ENCODE assay signal across 13 cellular contexts in the genomic region with DNA sequence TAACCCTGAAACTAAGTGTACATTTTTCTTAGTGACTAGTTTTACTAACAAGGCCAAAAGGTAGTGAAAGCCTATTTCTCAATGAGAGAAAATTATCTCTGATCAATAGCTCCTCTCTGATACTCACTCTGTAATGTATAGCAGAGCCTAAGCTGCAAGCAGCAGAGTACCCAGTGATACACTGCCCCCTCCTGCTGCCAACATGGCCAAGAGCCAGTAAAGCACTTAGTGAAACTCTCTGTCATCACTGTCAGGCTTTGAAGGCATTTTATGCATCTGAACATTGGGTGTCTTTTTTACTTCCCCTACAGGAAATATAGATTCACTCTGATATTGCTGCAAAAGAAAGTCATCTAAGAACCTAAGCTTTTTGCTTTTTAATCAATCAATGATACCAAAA.
DNase-seq lines count a peak whose midpoint lies in the region; ATAC-seq, FAIRE-seq and TF ChIP-seq lines count a peak whose summit lies in the region.
"Had no signal": no experiment of that assay in that cellular context is flagged by ENCODE, and none has a peak within 500 bp of the region (broad histone marks: within the 10 kb centered on the region; RNA-seq: fewer than 3 reads in every experiment).

No MANE protein-coding gene starts in this region.

- ATAC-seq in WTC11 (peak; percentile 93), GM18517 (IDR thresholded peaks at IDR 0.05; ENCODE audit: unreplicated experiment) (no peak)

- H3K36me3 Mint-ChIP-seq in WTC11 = no peaks in the 10 kb centered on the region
- H3K36me3 Mint-ChIP-seq in nephron (ENCODE audit: low read depth) = no peaks in the 10 kb centered on the region
- H3K36me3 Mint-ChIP-seq: CD4-positive, alpha-beta memory T cell had no signal

- no peak for FAIRE-seq in frontal cortex (lab: Jason Lieb, UNC)

- H3K9me3 Mint-ChIP-seq in WTC11 (no peaks in the 10 kb centered on the region), nephron (no peaks in the 10 kb centered on the region)

- no peak for TF ChIP-seq POLR2A in ovary (IDR thresholded peaks at IDR 0.05)

- H3K27ac ChIP-seq in ovary = no peak overlapping the region
- H3K27ac ChIP-seq: coronary artery, testis had no signal

- POLR2A ChIA-PET in WTC11 (lab: Charles Lee) = no interaction called here

- TF ChIP-seq CTCF in WTC11 (IDR thresholded peaks at IDR 0.05) (no peak), nephron (IDR thresholded peaks at IDR 0.05; ENCODE audit: unreplicated experiment in 3 of 3) (no peak), ovary (IDR thresholded peaks at IDR 0.05) (no peak)

- no peak for TF ChIP-seq EP300 in ovary (IDR thresholded peaks at IDR 0.05)

- DNase-seq in H4 (ENCODE audit: low spot score) (peak; percentile 41), NCI-H2227 (lab: John Stamatoyannopoulos, UW; ENCODE audit: unreplicated experiment) (peak; percentile 47), WTC11 (ENCODE audit: low spot score) (peak; percentile 33), frontal cortex (ENCODE audit: low spot score in 2 of 2) (no peak), ovary (no peak), SIG-M5 treated with dmso at 0.1 percent for 504 hours (lab: John Stamatoyannopoulos, UW; ENCODE audit: unreplicated experiment) (no peak)
- DNase-seq: activated CD4-positive, alpha-beta T cell treated with anti-CD3 and anti-CD28 coated beads, Interleukin-2, amount 50 U/mL, for 48 hours; activated naive CD4-positive, alpha-beta T cell treated with anti-CD3 and anti-CD28 coated beads, Interleukin-2, amount 50 U/mL, for 16 hours; CD4-positive, alpha-beta memory T cell; testis had no signal

- H3K27ac Mint-ChIP-seq in WTC11 (no peak overlapping the region), nephron (peak overlapping the region in 2 of 3 experiments; percentile 15 to 67)
- H3K27ac Mint-ChIP-seq: CD4-positive, alpha-beta memory T cell had no signal

- intact Hi-C loops in ovary (cut with DNase I) = no loop called here

- H3K27me3 Mint-ChIP-seq in WTC11 (ENCODE audit: low read depth) = no peaks in the 10 kb centered on the region
- no peaks in the 10 kb centered on the region for H3K27me3 Mint-ChIP-seq in nephron (ENCODE audit: low read depth)
- H3K27me3 Mint-ChIP-seq: CD4-positive, alpha-beta memory T cell had no signal

- CTCF ChIA-PET in WTC11 (lab: Charles Lee) = interaction anchor here (1.0 kb wide), 1 partner anchor 219 kb away, joined by 5 read pairs; no protein-coding TSS in a partner anchor

- H3K4me3 ChIP-seq in ovary = no peak overlapping the region
- H3K4me3 ChIP-seq: coronary artery, testis had no signal

- no peaks in the 10 kb centered on the region for H3K27me3 ChIP-seq in ovary
- H3K27me3 ChIP-seq: testis had no signal

- no peaks in the 10 kb centered on the region for H3K9me3 ChIP-seq in ovary
- H3K9me3 ChIP-seq: testis had no signal

- H3K36me3 ChIP-seq in ovary = no peaks in the 10 kb centered on the region

- H3K4me1 Mint-ChIP-seq in WTC11 (peaks cover 6% of the 10 kb centered on the region), nephron (peaks cover 5% of the 10 kb centered on the region)
- H3K4me1 Mint-ChIP-seq: CD4-positive, alpha-beta memory T cell had no signal

- H3K4me1 ChIP-seq in ovary (ENCODE audit: insufficient read depth) = no peaks in the 10 kb centered on the region
- H3K4me1 ChIP-seq: testis had no signal

- H3K4me3 Mint-ChIP-seq in WTC11 (no peak overlapping the region), nephron (no peak overlapping the region)
- H3K4me3 Mint-ChIP-seq: CD4-positive, alpha-beta memory T cell had no signal

TF ChIP-seq in WTC11, 78 proteins besides CTCF, POLR2A, EP300 and RAD21:
- TF ChIP-seq MXD4 (CRISPR knock-in tag; IDR thresholded peaks at IDR 0.05; ENCODE audit: borderline replicate concordance) (no peak), ATF1 (CRISPR knock-in tag; IDR thresholded peaks at IDR 0.05) (no peak), ATF2 (CRISPR knock-in tag; IDR thresholded peaks at IDR 0.05; ENCODE audit: borderline replicate concordance, low read depth) (no peak), NR3C1 (CRISPR knock-in tag; conservative IDR thresholded peaks at IDR 0.05; ENCODE audit: low read depth) (no peak), OVOL2 (CRISPR knock-in tag; IDR thresholded peaks at IDR 0.05; ENCODE audit: borderline replicate concordance) (no peak), NR1H2 (CRISPR knock-in tag; IDR thresholded peaks at IDR 0.05) (no peak), RELA (CRISPR knock-in tag; IDR thresholded peaks at IDR 0.05; ENCODE audit: borderline replicate concordance) (no peak), HMGXB4 (CRISPR knock-in tag; IDR thresholded peaks at IDR 0.05) (no peak), NFYB (CRISPR knock-in tag; conservative IDR thresholded peaks at IDR 0.05; ENCODE audit: low read depth) (no peak), ETV6 (CRISPR knock-in tag; IDR thresholded peaks at IDR 0.05) (no peak), MAX (CRISPR knock-in tag; IDR thresholded peaks at IDR 0.05) (no peak), TEAD4 (CRISPR knock-in tag; IDR thresholded peaks at IDR 0.05) (no peak), GTF2I (CRISPR knock-in tag; conservative IDR thresholded peaks at IDR 0.05) (no peak)
- TF ChIP-seq, protein P1, sequence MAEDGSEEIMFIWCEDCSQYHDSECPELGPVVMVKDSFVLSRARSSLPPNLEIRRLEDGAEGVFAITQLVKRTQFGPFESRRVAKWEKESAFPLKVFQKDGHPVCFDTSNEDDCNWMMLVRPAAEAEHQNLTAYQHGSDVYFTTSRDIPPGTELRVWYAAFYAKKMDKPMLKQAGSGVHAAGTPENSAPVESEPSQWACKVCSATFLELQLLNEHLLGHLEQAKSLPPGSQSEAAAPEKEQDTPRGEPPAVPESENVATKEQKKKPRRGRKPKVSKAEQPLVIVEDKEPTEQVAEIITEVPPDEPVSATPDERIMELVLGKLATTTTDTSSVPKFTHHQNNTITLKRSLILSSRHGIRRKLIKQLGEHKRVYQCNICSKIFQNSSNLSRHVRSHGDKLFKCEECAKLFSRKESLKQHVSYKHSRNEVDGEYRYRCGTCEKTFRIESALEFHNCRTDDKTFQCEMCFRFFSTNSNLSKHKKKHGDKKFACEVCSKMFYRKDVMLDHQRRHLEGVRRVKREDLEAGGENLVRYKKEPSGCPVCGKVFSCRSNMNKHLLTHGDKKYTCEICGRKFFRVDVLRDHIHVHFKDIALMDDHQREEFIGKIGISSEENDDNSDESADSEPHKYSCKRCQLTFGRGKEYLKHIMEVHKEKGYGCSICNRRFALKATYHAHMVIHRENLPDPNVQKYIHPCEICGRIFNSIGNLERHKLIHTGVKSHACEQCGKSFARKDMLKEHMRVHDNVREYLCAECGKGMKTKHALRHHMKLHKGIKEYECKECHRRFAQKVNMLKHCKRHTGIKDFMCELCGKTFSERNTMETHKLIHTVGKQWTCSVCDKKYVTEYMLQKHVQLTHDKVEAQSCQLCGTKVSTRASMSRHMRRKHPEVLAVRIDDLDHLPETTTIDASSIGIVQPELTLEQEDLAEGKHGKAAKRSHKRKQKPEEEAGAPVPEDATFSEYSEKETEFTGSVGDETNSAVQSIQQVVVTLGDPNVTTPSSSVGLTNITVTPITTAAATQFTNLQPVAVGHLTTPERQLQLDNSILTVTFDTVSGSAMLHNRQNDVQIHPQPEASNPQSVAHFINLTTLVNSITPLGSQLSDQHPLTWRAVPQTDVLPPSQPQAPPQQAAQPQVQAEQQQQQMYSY (CRISPR knock-in tag; IDR thresholded peaks at IDR 0.05) = no peak
- TF ChIP-seq, protein P2, sequence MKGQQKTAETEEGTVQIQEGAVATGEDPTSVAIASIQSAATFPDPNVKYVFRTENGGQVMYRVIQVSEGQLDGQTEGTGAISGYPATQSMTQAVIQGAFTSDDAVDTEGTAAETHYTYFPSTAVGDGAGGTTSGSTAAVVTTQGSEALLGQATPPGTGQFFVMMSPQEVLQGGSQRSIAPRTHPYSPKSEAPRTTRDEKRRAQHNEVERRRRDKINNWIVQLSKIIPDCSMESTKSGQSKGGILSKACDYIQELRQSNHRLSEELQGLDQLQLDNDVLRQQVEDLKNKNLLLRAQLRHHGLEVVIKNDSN (CRISPR knock-in tag; IDR thresholded peaks at IDR 0.05) = no peak

Comparison
In these comparisons a context has a peak if more than half of its experiments do, and no peak if none do; other contexts are left out.
1. DNase-seq: peak in H4 (single experiment), NCI-H2227 (single experiment) and WTC11 (single experiment); none in frontal cortex (0 of 2), ovary (0 of 5) and SIG-M5 treated with dmso at 0.1 percent for 504 hours (single experiment).